8 cellular contexts compared by ENCODE assay signal in genomic region chr14:68628605-68629310, GRCh38.
A peak's percentile ranks its signal among the peaks of the same experiment; 100 is the strongest.
DNase-seq lines count a peak whose midpoint lies in the region; ATAC-seq and TF ChIP-seq lines count a peak whose summit lies in the region.

No MANE protein-coding gene starts in this region.

- H3K4me3 ChIP-seq in endodermal cell (ENCODE audit: low read length), result no peak overlapping the region

- H3K4me1 Mint-ChIP-seq in WTC11 (peaks cover 35% of the 10 kb centered on the region), endodermal cell (peaks cover 21% of the 10 kb centered on the region), nephron progenitor cell (peaks cover 86% of the 10 kb centered on the region)

- H3K27ac Mint-ChIP-seq in WTC11 (peak overlapping the region; percentile 91), endodermal cell (peak overlapping the region; percentile 93), nephron progenitor cell (peak overlapping the region; percentile 36)

- ATAC-seq in WTC11 (peak; percentile 60), GM19023 (IDR thresholded peaks at IDR 0.05; ENCODE audit: unreplicated experiment) (no peak), GM21737 (IDR thresholded peaks at IDR 0.05; ENCODE audit: unreplicated experiment) (no peak)

- no peaks in the 10 kb centered on the region for H3K9me3 Mint-ChIP-seq in WTC11
- H3K9me3 Mint-ChIP-seq in endodermal cell, result no peaks in the 10 kb centered on the region
- no peaks in the 10 kb centered on the region for H3K9me3 Mint-ChIP-seq in nephron progenitor cell

- no peaks in the 10 kb centered on the region for H3K27me3 ChIP-seq in endodermal cell (ENCODE audit: control insufficient read depth, insufficient read depth, low read length, poor library complexity, severe bottlenecking)

- H3K27ac ChIP-seq in endodermal cell (ENCODE audit: low read depth, low read length), result peak overlapping the region; percentile 16

- no peaks in the 10 kb centered on the region for H3K36me3 Mint-ChIP-seq in WTC11
- no peaks in the 10 kb centered on the region for H3K36me3 Mint-ChIP-seq in endodermal cell (ENCODE audit: low read depth)
- no peaks in the 10 kb centered on the region for H3K36me3 Mint-ChIP-seq in nephron progenitor cell (ENCODE audit: low read depth)

- CTCF ChIA-PET in WTC11 (lab: Charles Lee), result interaction anchor here (0.9 to 2.8 kb wide), 14 partner anchors 10 to 215 kb away, joined by 3 to 10 read pairs (median 4); no protein-coding TSS in a partner anchor

- TF ChIP-seq CTCF in WTC11 (IDR thresholded peaks at IDR 0.05) (no peak), endodermal cell (conservative IDR thresholded peaks at IDR 0.05) (no peak), nephron progenitor cell (IDR thresholded peaks at IDR 0.05) (no peak)

- H3K9ac ChIP-seq in endodermal cell (ENCODE audit: extremely low read depth, low read length, poor library complexity, severe bottlenecking), result no peak overlapping the region

- 71 to 77% methylated on average over 10 to 29 of the region's 30 CpGs for WGBS in endodermal cell (ENCODE audit: insufficient coverage in 1 of 2, insufficient read length in 1 of 2), 2 experiments

- DNase-seq in COLO668 (lab: John Stamatoyannopoulos, UW; ENCODE audit: unreplicated experiment), result peak; percentile 43
- peak; percentile 39 for DNase-seq in WTC11 (ENCODE audit: low spot score)
- DNase-seq in endodermal cell, result peak; percentile 83
- no peak for DNase-seq in nephron progenitor cell
- no peak for DNase-seq in SKM-1 treated with dmso at 0.1 percent for 144 hours (lab: John Stamatoyannopoulos, UW; ENCODE audit: unreplicated experiment)
- DNase-seq in NCI-H1105 (lab: John Stamatoyannopoulos, UW), result no peak

- H3K36me3 ChIP-seq in endodermal cell (ENCODE audit: control insufficient read depth, insufficient read depth, low read length), result no peaks in the 10 kb centered on the region

- peaks cover 6% of the 10 kb centered on the region for H3K4me1 ChIP-seq in endodermal cell (ENCODE audit: control insufficient read depth, insufficient read depth, low read length)

- H3K9me3 ChIP-seq in endodermal cell (ENCODE audit: control insufficient read depth, low read length), result no peaks in the 10 kb centered on the region

- H3K27me3 Mint-ChIP-seq in WTC11 (ENCODE audit: low read depth) (peaks cover 6% of the 10 kb centered on the region; the same call in 1 of the 2 replicates), endodermal cell (ENCODE audit: insufficient read depth) (peaks cover 9% of the 10 kb centered on the region), nephron progenitor cell (ENCODE audit: low read depth, poor library complexity) (peaks cover 3% of the 10 kb centered on the region)

- peak overlapping the region; percentile 66 for H3K4me3 Mint-ChIP-seq in WTC11
- H3K4me3 Mint-ChIP-seq in endodermal cell, result peak overlapping the region; percentile 59
- peak overlapping the region; percentile 38 for H3K4me3 Mint-ChIP-seq in nephron progenitor cell

- POLR2A ChIA-PET in WTC11 (lab: Charles Lee), result interaction anchor here (0.7 to 1.3 kb wide), 2 partner anchors 15 to 164 kb away, joined by 3 to 7 read pairs; partner anchors contain the start of gene ZFP36L1

TF ChIP-seq in WTC11, 78 proteins besides CTCF, POLR2A, EP300 and RAD21:
- 0 out of 2 replicates have a peak, but pooled peaks have one; percentile 7 for TF ChIP-seq SP1 (CRISPR knock-in tag; conservative IDR thresholded peaks at IDR 0.05)
- TF ChIP-seq FOXK1 (CRISPR knock-in tag; IDR thresholded peaks at IDR 0.05), result peak; percentile 27; the same call in 1 of the 2 replicates
- peak; percentile 32; the same call in 1 of the 2 replicates for TF ChIP-seq ETV6 (CRISPR knock-in tag; IDR thresholded peaks at IDR 0.05)
- TF ChIP-seq ZNF396 (CRISPR knock-in tag; IDR thresholded peaks at IDR 0.05; ENCODE audit: borderline replicate concordance), result no peak

Comparison
In these comparisons a context has a peak if more than half of its experiments do, and no peak if none do; other contexts are left out.
1. DNase-seq: peak in COLO668 (single experiment), WTC11 (single experiment) and endodermal cell (single experiment); none in nephron progenitor cell (single experiment), SKM-1 treated with dmso at 0.1 percent for 144 hours (single experiment) and NCI-H1105 (single experiment).
2. H3K27ac Mint-ChIP-seq: peak in every context shown above with its lines; median percentile 93 in endodermal cell; 91 in WTC11; 36 in nephron progenitor cell.
3. Peak in every context shown above with its lines, with median percentiles within 50 percentile points of each other: H3K4me3 Mint-ChIP-seq.